Comparison of ENCODE assay signal across 10 cellular contexts in the genomic region with DNA sequence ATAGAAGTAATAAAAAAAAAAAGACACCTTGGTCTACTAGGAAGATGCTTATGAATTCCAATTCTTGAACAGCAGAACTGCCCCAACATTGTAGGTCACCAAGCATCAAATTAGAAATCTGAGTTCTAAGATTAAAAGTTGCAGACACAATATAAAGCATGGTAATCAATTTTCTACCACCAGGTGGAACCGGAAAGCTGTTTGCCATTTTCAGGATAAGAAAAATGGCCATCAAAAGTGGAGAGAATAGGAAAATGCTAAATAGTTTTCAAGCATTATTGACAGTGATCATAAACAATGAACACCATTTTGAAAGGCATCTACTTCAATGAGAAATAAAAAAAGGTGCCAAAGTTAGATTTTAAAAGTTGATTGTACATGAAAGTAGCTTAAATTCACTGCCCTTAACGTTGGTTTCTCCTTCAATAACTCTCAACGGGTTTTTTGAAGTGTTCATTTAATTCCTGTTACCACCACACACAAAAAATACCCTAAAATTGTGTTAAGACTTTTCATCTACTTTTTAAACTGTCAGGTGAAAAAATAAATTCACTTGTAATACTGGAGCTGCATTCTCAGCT.
DNase-seq lines count a peak whose midpoint lies in the region; ATAC-seq and TF ChIP-seq lines count a peak whose summit lies in the region.
"Had no signal": no experiment of that assay in that cellular context is flagged by ENCODE, and none has a peak within 500 bp of the region (broad histone marks: within the 10 kb centered on the region; RNA-seq: fewer than 3 reads in every experiment).

No MANE protein-coding gene starts in this region.

- H3K36me3 Mint-ChIP-seq in glutamatergic neuron (ENCODE audit: unreplicated experiment) (peaks cover 8% of the 10 kb centered on the region), CD14-positive monocyte (no peaks in the 10 kb centered on the region)
- H3K36me3 Mint-ChIP-seq: IgD-negative memory B cell had no signal

- no peaks in the 10 kb centered on the region for H3K27me3 ChIP-seq in GM23248 (replicated peaks; ENCODE audit: insufficient read depth)

- H3K9me2 ChIP-seq in GM23248 (ENCODE audit: insufficient read depth): no peaks in the 10 kb centered on the region

- H3K27me3 Mint-ChIP-seq in glutamatergic neuron (ENCODE audit: unreplicated experiment) (peaks cover 2% of the 10 kb centered on the region), CD14-positive monocyte (ENCODE audit: low read depth in 3 of 3) (no peaks in the 10 kb centered on the region)
- H3K27me3 Mint-ChIP-seq: activated naive CD8-positive, alpha-beta T cell treated with anti-CD3 and anti-CD28 coated beads, Interleukin-2, amount 50 U/mL, for 24 hours; IgD-negative memory B cell had no signal

- WGBS in GM23248 (ENCODE audit: low coverage in 1 of 2, low lambda C conversion rate in 2 of 2, missing lambda C conversion rate in 2 of 2), 2 experiments: 35 to 37% methylated on average over 3 of the region's 3 CpGs

- no peak overlapping the region for H3K4me3 Mint-ChIP-seq in glutamatergic neuron (ENCODE audit: unreplicated experiment)
- no peak overlapping the region for H3K4me3 Mint-ChIP-seq in CD14-positive monocyte
- H3K4me3 Mint-ChIP-seq: activated naive CD8-positive, alpha-beta T cell treated with anti-CD3 and anti-CD28 coated beads, Interleukin-2, amount 50 U/mL, for 24 hours; IgD-negative memory B cell had no signal

- H3K4me3 ChIP-seq in GM23248: no peak overlapping the region

- in situ Hi-C loops in GM23248 (cut with MboI): no loop called here

- TF ChIP-seq CTCF in 22Rv1 (IDR thresholded peaks at IDR 0.05): peak; percentile 82
- TF ChIP-seq CTCF in glutamatergic neuron (IDR thresholded peaks at IDR 0.05; ENCODE audit: partially characterized antibody, unreplicated experiment): peak; percentile 78
- no peak for TF ChIP-seq CTCF in CD14-positive monocyte (IDR thresholded peaks at IDR 0.05)
- no peak for TF ChIP-seq CTCF in GM20000 (IDR thresholded peaks at IDR 0.05; ENCODE audit: extremely low read depth, missing control alignments)

- DNase-seq in GM23248 (peak; percentile 52), SHP77 treated with DMSO at 0.1 percent for 48 hours (lab: John Stamatoyannopoulos, UW) (peak; percentile 2), glutamatergic neuron (no peak), CD14-positive monocyte (ENCODE audit: low spot score) (no peak), GM20000 (ENCODE audit: low spot score) (no peak)
- DNase-seq: activated naive CD8-positive, alpha-beta T cell treated with anti-CD3 and anti-CD28 coated beads, Interleukin-2, amount 50 U/mL, for 24 hours had no signal

- no peaks in the 10 kb centered on the region for H3K9me3 ChIP-seq in GM23248 (ENCODE audit: low read depth)

- H3K4me1 Mint-ChIP-seq in glutamatergic neuron (ENCODE audit: low read depth, unreplicated experiment) (peaks cover 8% of the 10 kb centered on the region), CD14-positive monocyte (no peaks in the 10 kb centered on the region)
- H3K4me1 Mint-ChIP-seq: activated naive CD8-positive, alpha-beta T cell treated with anti-CD3 and anti-CD28 coated beads, Interleukin-2, amount 50 U/mL, for 24 hours; IgD-negative memory B cell had no signal

- no peak overlapping the region for H3K27ac Mint-ChIP-seq in glutamatergic neuron (ENCODE audit: unreplicated experiment)
- H3K27ac Mint-ChIP-seq in CD14-positive monocyte: no peak overlapping the region
- H3K27ac Mint-ChIP-seq: activated naive CD8-positive, alpha-beta T cell treated with anti-CD3 and anti-CD28 coated beads, Interleukin-2, amount 50 U/mL, for 24 hours; IgD-negative memory B cell had no signal

- H3F3A ChIP-seq in GM23248 (ENCODE audit: insufficient read depth): no peaks in the 10 kb centered on the region

- H3K9ac ChIP-seq in GM23248: no peak overlapping the region

- H3K9me3 Mint-ChIP-seq in glutamatergic neuron (ENCODE audit: unreplicated experiment) (no peaks in the 10 kb centered on the region), CD14-positive monocyte (peaks cover 0 to 2% (median 0%) of the 10 kb centered on the region in 7 donors)
- H3K9me3 Mint-ChIP-seq: activated naive CD8-positive, alpha-beta T cell treated with anti-CD3 and anti-CD28 coated beads, Interleukin-2, amount 50 U/mL, for 24 hours had no signal

- H4K20me1 ChIP-seq in GM23248 (ENCODE audit: insufficient read depth): no peaks in the 10 kb centered on the region

- no peaks in the 10 kb centered on the region for H3K36me3 ChIP-seq in GM23248 (ENCODE audit: low read depth)

- intact Hi-C loops in CD14-positive monocyte (cut with micrococcal nuclease): no loop called here

- H3K27ac ChIP-seq in 22Rv1 (no peak overlapping the region), GM23248 (no peak overlapping the region)

- no peak overlapping the region for H3K4me2 ChIP-seq in GM23248 (ENCODE audit: unreplicated experiment)

- H2AFZ ChIP-seq in GM23248: no peak overlapping the region

- ATAC-seq in HG03196 (IDR thresholded peaks at IDR 0.05; ENCODE audit: unreplicated experiment) (no peak), GM21515 (IDR thresholded peaks at IDR 0.05; ENCODE audit: unreplicated experiment) (no peak)
- ATAC-seq: activated naive CD8-positive, alpha-beta T cell treated with anti-CD3 and anti-CD28 coated beads, Interleukin-2, amount 50 U/mL, for 24 hours had no signal

- no peaks in the 10 kb centered on the region for H3K79me2 ChIP-seq in GM23248 (ENCODE audit: insufficient read depth)

- H3K4me1 ChIP-seq in GM23248 (ENCODE audit: insufficient read depth): no peaks in the 10 kb centered on the region

Comparison
In these comparisons a context has a peak if more than half of its experiments do, and no peak if none do; other contexts are left out.
1. CTCF ChIP-seq: peak in 22Rv1 (single experiment) and glutamatergic neuron (single experiment); none in CD14-positive monocyte (single experiment) and GM20000 (single experiment).
2. DNase-seq: peak in GM23248 (single experiment) and SHP77 treated with DMSO at 0.1 percent for 48 hours (single experiment); none in glutamatergic neuron (single experiment), CD14-positive monocyte (single experiment) and GM20000 (single experiment).